8 cellular contexts compared by ENCODE assay signal in genomic region chr19:17947815-17948473, GRCh38. TPM values are rescaled to one million over a fixed set of nuclear protein-coding genes. Genes with fewer than 3 reads are reported as not detected.
A peak's percentile ranks its signal among the peaks of the same experiment; 100 is the strongest.
DNase-seq lines count a peak whose midpoint lies in the region; ATAC-seq and TF ChIP-seq lines count a peak whose summit lies in the region.

No MANE protein-coding gene starts in this region.

- no peaks in the 10 kb centered on the region for H3K9me3 ChIP-seq in colonic mucosa
- no peaks in the 10 kb centered on the region for H3K9me3 ChIP-seq in left lung

- TF ChIP-seq CTCF in colonic mucosa (IDR thresholded peaks at IDR 0.05) (no peak), left lung (IDR thresholded peaks at IDR 0.05) (no peak)

- peaks cover 44% of the 10 kb centered on the region for H3K27me3 ChIP-seq in colonic mucosa
- peaks cover 39 to 49% of the 10 kb centered on the region in 2 donors for H3K27me3 ChIP-seq in left lung

- peak overlapping the region; percentile 67 for H3K4me3 ChIP-seq in colonic mucosa
- peak overlapping the region; percentile 57 to 68 for H3K4me3 ChIP-seq in left lung

- peaks cover 5% of the 10 kb centered on the region for H3K4me1 ChIP-seq in colonic mucosa
- H3K4me1 ChIP-seq in left lung = peaks cover 9 to 58% of the 10 kb centered on the region in 2 donors

- ATAC-seq in GM19351 (IDR thresholded peaks at IDR 0.05; ENCODE audit: unreplicated experiment) (peak; percentile 60), HG03521 (IDR thresholded peaks at IDR 0.05; ENCODE audit: unreplicated experiment) (peak; percentile 70), left lung (peak; percentile 89)

- peak; percentile 93 for DNase-seq in Ammon's horn (ENCODE audit: low spot score)
- DNase-seq in NCI-H526 (lab: John Stamatoyannopoulos, UW) = peak; percentile 70 to 98
- peak; percentile 95 for DNase-seq in activated CD4-positive, alpha-beta T cell treated with anti-CD3 and anti-CD28 coated beads for 48 hours
- DNase-seq in colonic mucosa = peak; percentile 87
- DNase-seq in left lung = peak; percentile 93 to 97
- peak; percentile 92 to 95 for DNase-seq in stimulated activated CD4-positive, alpha-beta T cell treated with anti-CD3 and anti-CD28 coated beads, Interleukin-2, amount 100 ng/mL, for 24 hours

- H3K27ac ChIP-seq in colonic mucosa = peak overlapping the region; percentile 11
- peak overlapping the region; percentile 33 to 68 for H3K27ac ChIP-seq in left lung

- peak overlapping the region in 1 of 2 donors; percentile 59 for H3K9ac ChIP-seq in colonic mucosa (ENCODE audit: low read depth in 2 of 2, low read length in 2 of 2)

- H3K36me3 ChIP-seq in colonic mucosa = no peaks in the 10 kb centered on the region
- H3K36me3 ChIP-seq in left lung = peaks cover 0 to 16% of the 10 kb centered on the region in 2 donors

- intact Hi-C loops in colonic mucosa (cut with DNase I) = no loop called here
- intact Hi-C loops in left lung (cut with DNase I) = loop anchor here in 1 of 2 donors (10.0 kb wide), 1 partner anchor 107 kb away; no protein-coding TSS in a partner anchor

RNA-seq across cellular contexts. Expression of gene CCDC124, which starts 15.1 kb away (rescaled TPM):
- total RNA-seq in colonic mucosa (100 to 1,000 TPM in 1 of 2 donors, 10 to 100 TPM in 1; 45.2 to 122 TPM), left lung (10 to 100 TPM; 60.5 to 75.7 TPM)

RNA-seq across cellular contexts. Expression of gene KCNN1, which starts 19.0 kb away (rescaled TPM):
- not detected for total RNA-seq in colonic mucosa
- under 1 TPM; 0.06 to 0.10 TPM for total RNA-seq in left lung

Comparison
In these comparisons a context has a peak if more than half of its experiments do, and no peak if none do; other contexts are left out.
1. Peak in every context shown above with its lines: DNase-seq, ATAC-seq, H3K4me3 ChIP-seq and H3K27ac ChIP-seq.